Comparison of ENCODE assay signal across 9 cellular contexts in the genomic region with DNA sequence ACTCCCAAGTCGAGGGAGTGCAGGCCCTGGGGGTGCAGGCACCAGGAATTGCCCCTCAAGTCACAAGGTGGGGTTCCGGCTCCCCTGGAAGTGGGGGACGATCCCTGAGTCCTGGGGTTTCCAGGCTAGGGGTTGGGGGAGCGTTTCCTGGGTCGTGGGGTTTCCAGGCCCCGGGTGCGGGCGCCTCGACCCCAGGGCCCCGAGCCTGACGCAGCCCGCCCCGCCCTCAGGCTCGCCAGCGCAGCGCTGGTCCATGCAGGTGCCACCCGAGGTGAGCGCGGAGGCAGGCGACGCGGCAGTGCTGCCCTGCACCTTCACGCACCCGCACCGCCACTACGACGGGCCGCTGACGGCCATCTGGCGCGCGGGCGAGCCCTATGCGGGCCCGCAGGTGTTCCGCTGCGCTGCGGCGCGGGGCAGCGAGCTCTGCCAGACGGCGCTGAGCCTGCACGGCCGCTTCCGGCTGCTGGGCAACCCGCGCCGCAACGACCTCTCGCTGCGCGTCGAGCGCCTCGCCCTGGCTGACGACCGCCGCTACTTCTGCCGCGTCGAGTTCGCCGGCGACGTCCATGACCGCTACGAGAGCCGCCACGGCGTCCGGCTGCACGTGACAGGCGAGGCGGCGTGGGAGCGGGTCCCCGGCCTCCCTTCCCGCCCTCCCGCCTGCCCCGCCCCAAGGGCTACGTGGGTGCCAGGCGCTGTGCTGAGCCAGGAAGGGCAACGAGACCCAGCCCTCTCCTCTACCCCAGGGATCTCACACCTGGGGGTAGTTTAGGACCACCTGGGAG. TPM values are rescaled to one million over a fixed set of nuclear protein-coding genes. Genes with fewer than 3 reads are reported as not detected.
DNase-seq lines count a peak whose midpoint lies in the region; ATAC-seq and TF ChIP-seq lines count a peak whose summit lies in the region.
"Had no signal": no experiment of that assay in that cellular context is flagged by ENCODE, and none has a peak within 500 bp of the region (broad histone marks: within the 10 kb centered on the region; RNA-seq: fewer than 3 reads in every experiment).

No MANE protein-coding gene starts in this region.

- H2BK120ac ChIP-seq in mesendoderm (ENCODE audit: low read depth, low read length), result no peak overlapping the region

- H3K4me3 ChIP-seq in mesendoderm (ENCODE audit: low read length) (no peak overlapping the region), suprapubic skin (peak overlapping the region; percentile 47)

- H3K27ac Mint-ChIP-seq in activated CD4-positive, alpha-beta T cell treated with anti-CD3 and anti-CD28 coated beads for 36 hours, result no peak overlapping the region
- H3K27ac Mint-ChIP-seq in dendritic cell treated with granulocyte-macrophage colony-stimulating factor and Interleukin-4, amounts not matched to agents 40 ng/mL and 50 ng/mL, for 4 days, result peak overlapping the region; percentile 20

- POLR2A ChIA-PET in activated CD4-positive, alpha-beta T cell treated with anti-CD3 and anti-CD28 coated beads for 36 hours (lab: Charles Lee), result no interaction called here

- CTCF ChIA-PET in activated CD4-positive, alpha-beta T cell treated with anti-CD3 and anti-CD28 coated beads for 36 hours (lab: Charles Lee), result interaction anchor here (0.6 to 1.2 kb wide), 4 partner anchors 63 to 175 kb away, joined by 3 to 7 read pairs (median 3); no protein-coding TSS in a partner anchor

- H3K4me1 Mint-ChIP-seq in activated CD4-positive, alpha-beta T cell treated with anti-CD3 and anti-CD28 coated beads for 36 hours, result peaks cover 10% of the 10 kb centered on the region
- H3K4me1 Mint-ChIP-seq in dendritic cell treated with granulocyte-macrophage colony-stimulating factor and Interleukin-4, amounts not matched to agents 40 ng/mL and 50 ng/mL, for 4 days (ENCODE audit: low read depth), result peaks cover 45% of the 10 kb centered on the region

- no peaks in the 10 kb centered on the region for H3K36me3 ChIP-seq in mesendoderm (ENCODE audit: control insufficient read depth, insufficient read depth, low read length)
- H3K36me3 ChIP-seq in suprapubic skin, result no peaks in the 10 kb centered on the region

- no peaks in the 10 kb centered on the region for H3K4me1 ChIP-seq in mesendoderm (ENCODE audit: control insufficient read depth, low read depth, low read length)
- H3K4me1 ChIP-seq in suprapubic skin, result peaks cover 25% of the 10 kb centered on the region

- no peak overlapping the region for H3K27ac ChIP-seq in mesendoderm (ENCODE audit: low read depth, low read length)
- H3K27ac ChIP-seq in suprapubic skin, result peak overlapping the region; percentile 25

- no peaks in the 10 kb centered on the region for H3K36me3 Mint-ChIP-seq in activated CD4-positive, alpha-beta T cell treated with anti-CD3 and anti-CD28 coated beads for 36 hours (ENCODE audit: low read depth)
- H3K36me3 Mint-ChIP-seq in dendritic cell treated with granulocyte-macrophage colony-stimulating factor and Interleukin-4, amounts not matched to agents 40 ng/mL and 50 ng/mL, for 4 days (ENCODE audit: low read depth), result no peaks in the 10 kb centered on the region

- H3K56ac ChIP-seq in mesendoderm (ENCODE audit: low read length), result peak overlapping the region; percentile 84

- H3K4me3 Mint-ChIP-seq in activated CD4-positive, alpha-beta T cell treated with anti-CD3 and anti-CD28 coated beads for 36 hours, result peak overlapping the region; percentile 28
- H3K4me3 Mint-ChIP-seq in dendritic cell treated with granulocyte-macrophage colony-stimulating factor and Interleukin-4, amounts not matched to agents 40 ng/mL and 50 ng/mL, for 4 days, result peak overlapping the region; percentile 18

- no peak overlapping the region for H2AK5ac ChIP-seq in mesendoderm (ENCODE audit: low read length)

- no peak overlapping the region for H2BK15ac ChIP-seq in mesendoderm (replicated peaks; ENCODE audit: low read depth)

- no peaks in the 10 kb centered on the region for H3K79me1 ChIP-seq in mesendoderm (ENCODE audit: low read length)

- TF ChIP-seq POLR2A in suprapubic skin (IDR thresholded peaks at IDR 0.05), result no peak

- TF ChIP-seq EP300 in suprapubic skin (IDR thresholded peaks at IDR 0.05), result no peak

- H3K27me3 ChIP-seq in mesendoderm (ENCODE audit: insufficient read depth, low read length, poor library complexity) (no peaks in the 10 kb centered on the region), suprapubic skin (peaks cover 27% of the 10 kb centered on the region)

- no peaks in the 10 kb centered on the region for H3K9me3 Mint-ChIP-seq in activated CD4-positive, alpha-beta T cell treated with anti-CD3 and anti-CD28 coated beads for 36 hours (ENCODE audit: low read depth)
- H3K9me3 Mint-ChIP-seq in dendritic cell treated with granulocyte-macrophage colony-stimulating factor and Interleukin-4, amounts not matched to agents 40 ng/mL and 50 ng/mL, for 4 days, result no peaks in the 10 kb centered on the region

- H2BK5ac ChIP-seq in mesendoderm (ENCODE audit: low read length), result no peak overlapping the region

- peak; percentile 78 for ATAC-seq in activated CD4-positive, alpha-beta T cell treated with anti-CD3 and anti-CD28 coated beads for 36 hours
- no peak for ATAC-seq in HG02970 (IDR thresholded peaks at IDR 0.05; ENCODE audit: low FRiP score, unreplicated experiment)

- H3K4ac ChIP-seq in mesendoderm (ENCODE audit: low read depth, low read length), result no peak overlapping the region

- no CpG with 5 or more reads among the region's 84 CpGs for WGBS in mesendoderm (ENCODE audit: extremely low coverage, insufficient coverage, low lambda C conversion rate)
- WGBS in suprapubic skin, result 9% methylated on average over 43 of the region's 84 CpGs

- peaks cover 38% of the 10 kb centered on the region for H3K27me3 Mint-ChIP-seq in activated CD4-positive, alpha-beta T cell treated with anti-CD3 and anti-CD28 coated beads for 36 hours
- peaks cover 27% of the 10 kb centered on the region for H3K27me3 Mint-ChIP-seq in dendritic cell treated with granulocyte-macrophage colony-stimulating factor and Interleukin-4, amounts not matched to agents 40 ng/mL and 50 ng/mL, for 4 days

- DNase-seq in activated CD4-positive, alpha-beta T cell treated with anti-CD3 and anti-CD28 coated beads for 36 hours, result peak; percentile 77
- DNase-seq in activated CD4-positive, alpha-beta T cell treated with anti-CD3 and anti-CD28 coated beads for 1 hour, result no peak
- DNase-seq in SK-N-DZ (ENCODE audit: low spot score), result peak; percentile 24
- peak; percentile 81 for DNase-seq in mesendoderm
- DNase-seq in suprapubic skin (ENCODE audit: low spot score in 2 of 2), result no peak
- DNase-seq in NCI-H226, result no peak

- intact Hi-C loops in activated CD4-positive, alpha-beta T cell treated with anti-CD3 and anti-CD28 coated beads for 36 hours (cut with DNase I, micrococcal nuclease), result loop anchor here in 1 of 2 experiments (2.0 to 5.0 kb wide), 3 partner anchors 60 to 147 kb away; no protein-coding TSS in a partner anchor
- intact Hi-C loops in dendritic cell treated with granulocyte-macrophage colony-stimulating factor and Interleukin-4, amounts not matched to agents 40 ng/mL and 50 ng/mL, for 4 days (cut with micrococcal nuclease), result loop anchor here (2.0 kb wide), 2 partner anchors 115 to 147 kb away; no protein-coding TSS in a partner anchor

- H3K79me2 ChIP-seq in mesendoderm (ENCODE audit: control insufficient read depth, insufficient read depth, low read length), result no peaks in the 10 kb centered on the region

- no peak overlapping the region for H3K23ac ChIP-seq in mesendoderm (ENCODE audit: low read length)

- no peaks in the 10 kb centered on the region for H3K9me3 ChIP-seq in suprapubic skin

- H3K18ac ChIP-seq in mesendoderm (ENCODE audit: low read length), result no peak overlapping the region

- H3K4me2 ChIP-seq in mesendoderm (ENCODE audit: low read length), result peak overlapping the region; percentile 67

- H4K8ac ChIP-seq in mesendoderm (ENCODE audit: low read depth, low read length), result no peak overlapping the region

- H3K9ac ChIP-seq in mesendoderm (ENCODE audit: low read length), result peak overlapping the region; percentile 35

- H4K5ac ChIP-seq in mesendoderm (ENCODE audit: low read length), result no peak overlapping the region

- TF ChIP-seq CTCF in suprapubic skin (IDR thresholded peaks at IDR 0.05), result peak in 1 of 2 donors; percentile 32

RNA-seq across cellular contexts. Expression of a gene that starts 12.0 kb away (rescaled TPM):
- total RNA-seq in activated CD4-positive, alpha-beta T cell treated with anti-CD3 and anti-CD28 coated beads for 36 hours, result not detected
- not detected in 2 replicates for polyA plus RNA-seq in SK-N-DZ (2014; cell fraction: cytosol; rRNA removed)
- not detected in 2 replicates for polyA plus RNA-seq in SK-N-DZ (2014; cell fraction: nucleus; rRNA removed)
- 0.17 TPM for polyA plus RNA-seq in mesendoderm (2013, experiment 1 of 2)
- polyA plus RNA-seq in mesendoderm (2013, experiment 2 of 2), result 0.21 TPM
- total RNA-seq in suprapubic skin, result 1 to 10 TPM in 1 of 4 donors, under 1 TPM in 2, not detected in 1; 0.57 to 3.4 (median 0.98) TPM
- total RNA-seq: T-helper 2 cell treated with Interferon-gamma antibody and Interleukin-4, amounts not matched to agents 100 ng/mL and 5 ng/mL, for 36 hours had no signal

Comparison
In these comparisons a context has a peak if more than half of its experiments do, and no peak if none do; other contexts are left out.
1. DNase-seq: peak in activated CD4-positive, alpha-beta T cell treated with anti-CD3 and anti-CD28 coated beads for 36 hours (single experiment), SK-N-DZ (single experiment) and mesendoderm (single experiment); none in activated CD4-positive, alpha-beta T cell treated with anti-CD3 and anti-CD28 coated beads for 1 hour (single experiment), suprapubic skin (0 of 2) and NCI-H226 (single experiment).